In genomic region chr19:32404213-32404938, GRCh38 we compare ENCODE assay signal across 2 cellular contexts.
TF ChIP-seq lines count a peak whose summit lies in the region.

No MANE protein-coding gene starts in this region.

TF ChIP-seq in SK-N-SH, 30 proteins besides CTCF, POLR2A, EP300 and RAD21 (continued from another document):
- TF ChIP-seq REST (IDR thresholded peaks at IDR 0.05; ENCODE audit: low read depth, low read length) (no peak), TAF1 (IDR thresholded peaks at IDR 0.05; ENCODE audit: borderline replicate concordance, low read depth, low read length) (no peak), PBX3 (IDR thresholded peaks at IDR 0.05) (no peak), YY1 (IDR thresholded peaks at IDR 0.05; ENCODE audit: low read depth) (no peak), SMC3 (IDR thresholded peaks at IDR 0.05; ENCODE audit: low read depth, low read length) (no peak), CHD2 (IDR thresholded peaks at IDR 0.05; ENCODE audit: low read length, partially characterized antibody) (no peak), FOSL2 (IDR thresholded peaks at IDR 0.05; ENCODE audit: borderline replicate concordance, low read depth) (no peak)
TF ChIP-seq in SK-N-SH: peak in this region for 0.

TF ChIP-seq in SK-N-SH treated with all-trans-retinoic acid at 6 μM for 48 hours, 23 proteins besides CTCF, POLR2A, EP300 and RAD21 (continued from another document):
- TF ChIP-seq CSRNP3 (CRISPR knock-in tag; IDR thresholded peaks at IDR 0.05) (no peak), TOX (CRISPR knock-in tag; IDR thresholded peaks at IDR 0.05; ENCODE audit: borderline replicate concordance) (no peak), OSR1 (CRISPR knock-in tag; IDR thresholded peaks at IDR 0.05) (no peak), TCF4 (CRISPR knock-in tag; IDR thresholded peaks at IDR 0.05; ENCODE audit: borderline replicate concordance) (no peak), ESRRG (CRISPR knock-in tag; IDR thresholded peaks at IDR 0.05) (no peak), POU6F1 (CRISPR knock-in tag; IDR thresholded peaks at IDR 0.05; ENCODE audit: borderline replicate concordance, low read depth) (no peak), CREB5 (CRISPR knock-in tag; IDR thresholded peaks at IDR 0.05; ENCODE audit: low read depth) (no peak), BACH2 (CRISPR knock-in tag; IDR thresholded peaks at IDR 0.05; ENCODE audit: borderline replicate concordance) (no peak), ZFP30 (CRISPR knock-in tag; IDR thresholded peaks at IDR 0.05) (no peak), ARNTL (CRISPR knock-in tag; IDR thresholded peaks at IDR 0.05; ENCODE audit: borderline replicate concordance, low read depth) (no peak), PPARA (CRISPR knock-in tag; IDR thresholded peaks at IDR 0.05; ENCODE audit: borderline replicate concordance) (no peak), CSDC2 (CRISPR knock-in tag; IDR thresholded peaks at IDR 0.05) (no peak)
TF ChIP-seq in SK-N-SH treated with all-trans-retinoic acid at 6 μM for 48 hours: peak in this region for 0.
